Comparison of ENCODE assay signal across 8 cellular contexts in the genomic region with DNA sequence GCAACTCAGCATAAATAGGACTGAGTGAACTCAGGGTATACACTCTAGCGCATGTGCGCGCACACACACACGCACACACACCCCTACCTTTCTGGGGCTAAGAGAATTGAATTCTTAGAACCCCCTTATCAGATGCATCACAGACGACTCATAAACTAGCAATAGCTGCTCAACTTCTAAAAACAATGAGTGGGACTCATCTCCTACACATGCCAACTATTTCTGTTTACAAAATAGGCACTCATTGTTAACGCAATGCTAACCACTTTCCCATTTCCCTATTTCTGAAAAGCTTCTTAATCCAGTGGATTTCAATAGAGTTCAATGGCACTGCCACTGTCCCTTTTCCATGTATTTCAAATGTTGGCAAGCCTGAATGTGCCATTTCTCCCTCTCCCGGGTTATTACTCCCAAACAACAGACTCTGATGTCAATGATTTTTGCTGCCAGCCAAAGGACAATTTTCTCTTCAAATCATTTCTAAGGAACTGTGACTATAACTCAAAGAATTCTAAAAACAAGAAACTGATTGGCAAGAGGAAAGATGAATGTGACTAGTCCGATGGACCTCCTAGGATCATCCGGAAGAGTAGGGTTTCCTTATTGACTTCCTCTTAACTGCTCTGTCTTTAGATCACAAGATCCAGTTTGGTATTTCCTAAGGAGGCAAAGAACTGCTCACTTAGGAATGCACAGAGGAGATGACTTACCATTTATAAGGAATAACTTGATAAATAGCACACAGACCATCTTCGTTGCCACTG. TPM values are rescaled to one million over a fixed set of nuclear protein-coding genes. Genes with fewer than 3 reads are reported as not detected.
DNase-seq lines count a peak whose midpoint lies in the region; ATAC-seq and FAIRE-seq lines count a peak whose summit lies in the region.

No MANE protein-coding gene starts in this region.

- peak overlapping the region; percentile 18 for H3K4me3 ChIP-seq in CD8-positive, alpha-beta memory T cell (ENCODE audit: low read length)

- H3K27me3 Mint-ChIP-seq in CD8-positive, alpha-beta memory T cell: peaks cover 0 to 2% of the 10 kb centered on the region in 2 donors

- peak overlapping the region; percentile 58 for H3K27ac ChIP-seq in CD8-positive, alpha-beta memory T cell (ENCODE audit: low read depth, low read length)

- no peaks in the 10 kb centered on the region for H3K9me3 Mint-ChIP-seq in CD8-positive, alpha-beta memory T cell

- H3K36me3 ChIP-seq in CD8-positive, alpha-beta memory T cell (ENCODE audit: insufficient read depth, low read length): peaks cover 7% of the 10 kb centered on the region

- POLR2A ChIA-PET in CD8-positive, alpha-beta memory T cell (lab: Charles Lee): interaction anchor here (0.9 to 6.9 kb wide), 2 partner anchors 12 to 49 kb away, joined by 4 to 108 read pairs; partner anchors contain the start of gene SLC38A1

- ATAC-seq in HG02623 (IDR thresholded peaks at IDR 0.05; ENCODE audit: unreplicated experiment) (no peak), HG02884 (IDR thresholded peaks at IDR 0.05; ENCODE audit: unreplicated experiment) (no peak)

- peaks cover 95 to 100% (median 100%) of the 10 kb centered on the region in 3 donors for H3K4me1 Mint-ChIP-seq in CD8-positive, alpha-beta memory T cell

- peaks cover 17 to 85% (median 32%) of the 10 kb centered on the region in 3 donors for H3K36me3 Mint-ChIP-seq in CD8-positive, alpha-beta memory T cell

- no peaks in the 10 kb centered on the region for H3K27me3 ChIP-seq in CD8-positive, alpha-beta memory T cell (ENCODE audit: insufficient read depth, low read length, poor library complexity, severe bottlenecking)

- CTCF ChIA-PET in CD8-positive, alpha-beta memory T cell (lab: Charles Lee): interaction anchor here (0.6 to 4.8 kb wide), 4 partner anchors 13 to 83 kb away, joined by 3 to 22 read pairs (median 4); partner anchors contain the start of gene SLC38A1

- peak overlapping the region; percentile 87 to 100 (median 98) for H3K27ac Mint-ChIP-seq in CD8-positive, alpha-beta memory T cell

- H3K4me3 Mint-ChIP-seq in CD8-positive, alpha-beta memory T cell: peak overlapping the region; percentile 71 to 88 (median 82)

- no peak for FAIRE-seq in RCC 7860 (lab: Jason Lieb, UNC)

- H3K9me3 ChIP-seq in CD8-positive, alpha-beta memory T cell (ENCODE audit: low read length): no peaks in the 10 kb centered on the region

- H3K4me1 ChIP-seq in CD8-positive, alpha-beta memory T cell (ENCODE audit: insufficient read depth, low read length): peaks cover 94% of the 10 kb centered on the region

- DNase-seq in CD8-positive, alpha-beta memory T cell: peak; percentile 57 to 90 (median 70)
- DNase-seq in RCC 7860 (ENCODE audit: low spot score) (peak; percentile 22), activated gamma-delta T cell treated with Interleukin-2 at 50 U/mL for 16 hours (peak; percentile 74), iris pigment epithelial cell (ENCODE audit: low read depth) (peak; percentile 92), NCI-H1092 (lab: John Stamatoyannopoulos, UW) (no peak)
- peak; percentile 50 to 66 for DNase-seq in stimulated activated CD8-positive, alpha-beta memory T cell treated with anti-CD3 and anti-CD28 coated beads, Interleukin-2, amount 100 ng/mL, for 1 hour (ENCODE audit: low read depth in 2 of 2)

RNA-seq across cellular contexts. Expression of gene SLC38A1, which starts 48.8 kb away (rescaled TPM):
- 100 to 1,000 TPM; 233 to 242 TPM for total RNA-seq in CD8-positive, alpha-beta memory T cell
- 252 TPM for polyA plus RNA-seq in CD8-positive, alpha-beta memory T cell
